ENCODE assay signal across 19 cellular contexts in the genomic region with DNA sequence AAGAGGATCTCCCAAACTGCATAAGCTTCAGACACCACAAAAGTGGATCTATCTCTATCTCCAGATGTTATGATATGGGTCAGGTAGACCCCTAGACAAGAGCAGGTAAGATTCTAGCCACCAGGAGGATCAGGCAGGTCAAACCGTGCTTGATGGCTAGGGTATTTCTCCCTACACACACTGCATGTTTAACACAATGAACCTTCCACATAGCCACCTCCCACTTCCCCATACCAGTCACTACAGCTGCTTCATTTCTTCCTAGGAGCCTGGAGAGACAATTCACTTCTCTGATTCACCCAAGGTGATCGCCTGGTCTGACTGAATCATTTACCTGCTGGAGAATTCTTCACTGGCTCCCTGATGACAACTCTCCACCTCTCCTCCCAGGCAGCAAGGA.
"Had no signal": no experiment of that assay in that cellular context is flagged by ENCODE, and none has a peak within 500 bp of the region (broad histone marks: within the 10 kb centered on the region; RNA-seq: fewer than 3 reads in every experiment).

No MANE protein-coding gene starts in this region.

- H3K36me3 Mint-ChIP-seq: T-cell had no signal

- H3K4me1 ChIP-seq: gastrocnemius medialis, heart right ventricle, prostate gland, sigmoid colon, spleen, stomach, testis had no signal

- H3K27me3 ChIP-seq: brain microvascular endothelial cell, gastrocnemius medialis, heart right ventricle, sigmoid colon, spleen, stomach, testis had no signal

- ATAC-seq: activated CD4-positive, CD25-positive, alpha-beta regulatory T cell treated with anti-CD3 and anti-CD28 coated beads, Interleukin-2, amount 50 U/mL, for 24 hours; gastrocnemius medialis; heart right ventricle; left ventricle myocardium superior; T-cell had no signal

- H3K27ac ChIP-seq: brain microvascular endothelial cell, gastrocnemius medialis, heart right ventricle, prostate gland, sigmoid colon, spleen, stomach, testis had no signal

- H3K9me3 ChIP-seq: gastrocnemius medialis, prostate gland, sigmoid colon, stomach, testis had no signal

- H3K36me3 ChIP-seq: brain microvascular endothelial cell, gastrocnemius medialis, heart right ventricle, prostate gland, sigmoid colon, spleen, stomach had no signal

- H3K4me3 ChIP-seq: gastrocnemius medialis, heart right ventricle, prostate gland, sigmoid colon, spleen, stomach, testis had no signal

- H3K27ac Mint-ChIP-seq: activated T-helper 1 cell treated with anti-CD3 and anti-CD28 coated beads, Interleukin-12 subunit alpha, Interleukin-12 subunit beta, Interleukin-2, Interleukin-4 antibody, amounts not matched to agents 30 ng/mL and 10 ng/mL and 1 ng/mL, durations not matched to agents 14 hours and 24 hours and 36 hours; nephron; T-cell had no signal

- DNase-seq: activated CD4-positive, alpha-beta T cell treated with anti-CD3 and anti-CD28 coated beads, Interleukin-2, amount 50 U/mL, for 1 hour; activated naive CD4-positive, alpha-beta T cell; anterior cingulate cortex; brain microvascular endothelial cell; cortex of kidney; effector CD4-positive, alpha-beta T cell; gastrocnemius medialis; heart right ventricle; left ventricle myocardium superior; sigmoid colon; spleen; stomach; T-cell; T-helper 9 cell; testis had no signal

- H3K4me1 Mint-ChIP-seq: T-cell had no signal

- H3K4me3 Mint-ChIP-seq: activated T-helper 1 cell treated with anti-CD3 and anti-CD28 coated beads, Interleukin-12 subunit alpha, Interleukin-12 subunit beta, Interleukin-2, Interleukin-4 antibody, amounts not matched to agents 30 ng/mL and 10 ng/mL and 1 ng/mL, durations not matched to agents 14 hours and 24 hours and 36 hours; nephron; T-cell had no signal
